In genomic region chr5:142364251-142365145, GRCh38 we compare ENCODE assay signal across 2 cellular contexts.
TF ChIP-seq lines count a peak whose summit lies in the region.

No MANE protein-coding gene starts in this region.

TF ChIP-seq in IMR-90, 13 proteins besides CTCF, POLR2A, EP300 and RAD21:
- TF ChIP-seq ELK1 (IDR thresholded peaks at IDR 0.05; ENCODE audit: borderline replicate concordance, low read depth, low read length) (no peak), CEBPB (IDR thresholded peaks at IDR 0.05; ENCODE audit: low read depth, low read length) (no peak), RCOR1 (IDR thresholded peaks at IDR 0.05; ENCODE audit: insufficient replicate concordance, low read length) (no peak), CHD1 (IDR thresholded peaks at IDR 0.05; ENCODE audit: low read depth, low read length) (no peak), FOS (IDR thresholded peaks at IDR 0.05; ENCODE audit: low read depth, low read length) (no peak), MXI1 (IDR thresholded peaks at IDR 0.05; ENCODE audit: borderline replicate concordance, low read depth, low read length) (no peak), RFX5 (IDR thresholded peaks at IDR 0.05; ENCODE audit: low read depth, low read length) (no peak), NFE2L2 (IDR thresholded peaks at IDR 0.05; ENCODE audit: low read depth, low read length) (no peak), USF2 (IDR thresholded peaks at IDR 0.05; ENCODE audit: low read depth, low read length) (no peak), BHLHE40 (IDR thresholded peaks at IDR 0.05; ENCODE audit: low read depth, low read length) (no peak), SMC3 (IDR thresholded peaks at IDR 0.05; ENCODE audit: low read depth, low read length) (no peak)

TF ChIP-seq in H1, 55 proteins besides CTCF, POLR2A, EP300 and RAD21:
- TF ChIP-seq CREB1 (IDR thresholded peaks at IDR 0.05) (no peak), TEAD4 (IDR thresholded peaks at IDR 0.05; ENCODE audit: low read depth, low read length) (no peak), SP1 (IDR thresholded peaks at IDR 0.05; ENCODE audit: low read depth, low read length) (no peak), POLR2AphosphoS5 (IDR thresholded peaks at IDR 0.05; ENCODE audit: low read depth, low read length) (no peak), KDM1A (IDR thresholded peaks at IDR 0.05; ENCODE audit: borderline replicate concordance, low read length) (no peak), HDAC6 (IDR thresholded peaks at IDR 0.05; ENCODE audit: low read depth, low read length) (no peak), CBX5 (IDR thresholded peaks at IDR 0.05; ENCODE audit: low read depth, low read length) (no peak), SAP30 (IDR thresholded peaks at IDR 0.05; ENCODE audit: insufficient read depth, insufficient replicate concordance, low read length) (no peak), SIRT6 (IDR thresholded peaks at IDR 0.05; ENCODE audit: low read length) (no peak)
